ENCODE assay signal across 28 cellular contexts in the genomic region with DNA sequence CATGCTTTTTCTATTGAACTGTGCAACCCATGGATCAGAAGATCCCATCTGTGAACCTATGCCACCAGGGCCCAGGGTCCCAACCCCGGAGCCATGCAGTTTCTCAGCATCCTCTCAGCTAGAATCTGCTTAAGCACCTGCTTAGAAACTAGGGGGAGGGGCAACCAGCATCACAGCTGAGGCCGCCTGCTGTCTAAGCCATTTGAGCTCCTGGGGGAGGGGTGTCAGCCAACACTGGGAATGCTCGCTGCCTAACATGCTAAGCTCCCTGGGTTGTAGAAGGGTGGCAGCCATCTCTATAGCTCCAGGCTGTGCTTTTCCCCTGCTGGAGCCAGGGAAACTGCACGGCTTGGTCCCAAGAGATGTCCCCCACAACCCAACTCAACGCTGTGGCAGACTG.
"Had no signal": no experiment of that assay in that cellular context is flagged by ENCODE, and none has a peak within 500 bp of the region (broad histone marks: within the 10 kb centered on the region; RNA-seq: fewer than 3 reads in every experiment).

No MANE protein-coding gene starts in this region.

- H3K4me1 ChIP-seq: left lung, lower lobe of right lung, prostate gland, stomach, testis, thyroid gland, transverse colon, upper lobe of right lung had no signal

- H3K9me3 ChIP-seq: ovary, prostate gland, testis, thyroid gland, upper lobe of right lung had no signal

- H3K27ac Mint-ChIP-seq: immature natural killer cell; naive B cell; natural killer cell; nephron progenitor cell; stimulated activated naive B cell treated with anti-CD40 and anti-IgM and Interleukin-4, amounts not matched to agents 10 μg/mL and 1 μg/mL and 100 μg/mL, for 72 hours had no signal

- H3K4me3 ChIP-seq: left lung, lower lobe of right lung, ovary, prostate gland, skin epidermis, stomach, testis, thyroid gland, transverse colon, upper lobe of right lung had no signal

- H3K27me3 ChIP-seq: left lung, ovary, stomach, testis, thyroid gland, transverse colon, upper lobe of right lung had no signal

- ATAC-seq: left colon; left lung; lower lobe of right lung; natural killer cell; right cardiac atrium; sciatic nerve; stimulated activated naive B cell treated with anti-CD40 and anti-IgM and Interleukin-4, amounts not matched to agents 10 μg/mL and 1 μg/mL and 100 μg/mL, for 72 hours; stimulated activated naive CD8-positive, alpha-beta T cell treated with anti-CD3 and anti-CD28 coated beads, Interleukin-15, Interleukin-2, amounts not matched to agents 100 U/mL and 50 U/mL, for 24 hours; upper lobe of right lung had no signal

- H3K4me3 Mint-ChIP-seq: immature natural killer cell; natural killer cell; nephron progenitor cell; stimulated activated naive B cell treated with anti-CD40 and anti-IgM and Interleukin-4, amounts not matched to agents 10 μg/mL and 1 μg/mL and 100 μg/mL, for 72 hours had no signal

- H3K36me3 ChIP-seq: left lung, lower lobe of right lung, ovary, prostate gland, stomach, thyroid gland, transverse colon, upper lobe of right lung had no signal

- H3K27ac ChIP-seq: left lung, lower lobe of right lung, ovary, prostate gland, skin epidermis, stomach, testis, thyroid gland, transverse colon, upper lobe of right lung had no signal

- DNase-seq: hypothalamus; immature natural killer cell; kidney; left colon; left lung; lower lobe of right lung; mammary epithelial cell; mesenchymal stem cell; naive B cell; natural killer cell; nephron progenitor cell; ovary; retina; stimulated activated CD4-positive, alpha-beta T cell treated with anti-CD3 and anti-CD28 coated beads, Interleukin-12 subunit alpha, Interleukin-12 subunit beta, amount 100 ng/mL, for 4 hours; stimulated activated CD4-positive, alpha-beta T cell treated with anti-CD3 and anti-CD28 coated beads, Interleukin-15, amount 100 ng/mL, for 24 hours; stimulated activated CD4-positive, alpha-beta T cell treated with anti-CD3 and anti-CD28 coated beads, Interleukin-2, amount 100 ng/mL, for 24 hours; stimulated activated CD4-positive, alpha-beta T cell treated with anti-CD3 and anti-CD28 coated beads, Interleukin-4, amount 100 ng/mL, for 1 hour; stimulated activated naive B cell treated with anti-CD40 and anti-IgM and Interleukin-4, amounts not matched to agents 10 μg/mL and 1 μg/mL and 100 μg/mL, for 72 hours; stimulated activated naive CD8-positive, alpha-beta T cell treated with anti-CD3 and anti-CD28 coated beads, Interleukin-15, Interleukin-2, amounts not matched to agents 100 U/mL and 50 U/mL, for 24 hours; stomach; testis; thyroid gland; transverse colon; upper lobe of right lung had no signal

- H3K36me3 Mint-ChIP-seq: natural killer cell had no signal

- H3K4me1 Mint-ChIP-seq: immature natural killer cell; naive B cell; natural killer cell; nephron progenitor cell; stimulated activated naive B cell treated with anti-CD40 and anti-IgM and Interleukin-4, amounts not matched to agents 10 μg/mL and 1 μg/mL and 100 μg/mL, for 72 hours had no signal
